Comparison of ENCODE assay signal across 8 cellular contexts in genomic region chr15:41827880-41828746, GRCh38. TPM values are rescaled to one million over a fixed set of nuclear protein-coding genes. Genes with fewer than 3 reads are reported as not detected.
DNase-seq lines count a peak whose midpoint lies in the region; ATAC-seq and TF ChIP-seq lines count a peak whose summit lies in the region.

Gene JMJD7, plus strand, starts transcription at chr15:41828092. Its CDS starts 33 bp downstream, at chr15:41828125.

- H3K36me3 ChIP-seq in Loucy (ENCODE audit: insufficient read depth, low read length) (peaks cover 13% of the 10 kb centered on the region; the same call in 1 of the 2 replicates), SK-N-SH (replicated peaks in 1 of 2; ENCODE audit: control insufficient read depth in 1 of 2, insufficient read depth in 2 of 2, low read length in 1 of 2) (peaks cover 0 to 21% of the 10 kb centered on the region in 2 experiments), suprapubic skin (peaks cover 43% of the 10 kb centered on the region)

- DNase-seq in EH (ENCODE audit: low read depth) (peak; percentile 87), SK-N-SH (peak; percentile 100), germinal center (ENCODE audit: low spot score) (peak; percentile 99), occipital lobe (lab: John Stamatoyannopoulos, UW) (peak; percentile 97), suprapubic skin (ENCODE audit: low spot score in 2 of 2) (peak; percentile 96 to 97)
- DNase-seq in activated naive CD4-positive, alpha-beta T cell treated with anti-CD3 and anti-CD28 coated beads, Interleukin-2, amount 10 ng/mL, durations not matched to agents 7 days and 5 days: peak; percentile 96

- H2AFZ ChIP-seq in Loucy (ENCODE audit: low read length) (peak within 1 kb of the TSS; percentile 89), SK-N-SH (ENCODE audit: low read depth) (peak within 1 kb of the TSS; percentile 85; the same call in 1 of the 2 replicates)

- H3K4me3 ChIP-seq in Loucy (ENCODE audit: low read length, poor library complexity, severe bottlenecking) (peak within 1 kb of the TSS; percentile 92), SK-N-SH (ENCODE audit: low read depth in 2 of 2, low read length in 1 of 2) (peak within 1 kb of the TSS; percentile 83 to 91), suprapubic skin (peak within 1 kb of the TSS; percentile 80)

- peaks cover 17% of the 10 kb centered on the region for H3K36me3 Mint-ChIP-seq in activated naive CD4-positive, alpha-beta T cell treated with anti-CD3 and anti-CD28 coated beads, Interleukin-2, amount 10 ng/mL, durations not matched to agents 7 days and 5 days

- POLR2A ChIA-PET in SK-N-SH (lab: Yijun Ruan, JAX): interaction anchor here (1.6 kb wide), 1 partner anchor 67 kb away, joined by 7 read pairs; no protein-coding TSS in a partner anchor

- H3K9me2 ChIP-seq in Loucy (replicated peaks; ENCODE audit: low read depth, low read length) (no peaks in the 10 kb centered on the region), SK-N-SH (no peaks in the 10 kb centered on the region)

- H3F3A ChIP-seq in Loucy (ENCODE audit: low read depth) (peaks cover 12% of the 10 kb centered on the region), SK-N-SH (replicated peaks; ENCODE audit: insufficient read depth) (no peaks in the 10 kb centered on the region)

- no peaks in the 10 kb centered on the region for H3K9me3 Mint-ChIP-seq in activated naive CD4-positive, alpha-beta T cell treated with anti-CD3 and anti-CD28 coated beads, Interleukin-2, amount 10 ng/mL, durations not matched to agents 7 days and 5 days

- CTCF ChIA-PET in SK-N-SH (lab: Yijun Ruan, JAX): interaction anchor here (1.0 to 8.6 kb wide), 7 partner anchors 17 to 363 kb away, joined by 3 to 66 read pairs (median 3); no protein-coding TSS in a partner anchor
- CTCF ChIA-PET in activated naive CD4-positive, alpha-beta T cell treated with anti-CD3 and anti-CD28 coated beads, Interleukin-2, amount 10 ng/mL, durations not matched to agents 7 days and 5 days (lab: Charles Lee): interaction anchor here (0.8 to 1.7 kb wide), 2 partner anchors 77 to 109 kb away, joined by 3 to 4 read pairs; no protein-coding TSS in a partner anchor

- WGBS in SK-N-SH (ENCODE audit: low lambda C conversion rate): 2% methylated on average over 18 of the region's 65 CpGs
- WGBS in suprapubic skin: under 1% methylated on average over 39 of the region's 65 CpGs

- TF ChIP-seq CTCF in Loucy (conservative IDR thresholded peaks at IDR 0.05; ENCODE audit: low read length) (no peak), SK-N-SH (IDR thresholded peaks at IDR 0.05) (no peak), suprapubic skin (IDR thresholded peaks at IDR 0.05) (no peak)

- no peak for TF ChIP-seq EP300 in SK-N-SH (IDR thresholded peaks at IDR 0.05; ENCODE audit: borderline replicate concordance in 1 of 2, low read depth in 1 of 2, low read length in 1 of 2)
- no peak for TF ChIP-seq EP300 in suprapubic skin (IDR thresholded peaks at IDR 0.05)

- peak within 1 kb of the TSS; percentile 93 for H3K4me3 Mint-ChIP-seq in activated naive CD4-positive, alpha-beta T cell treated with anti-CD3 and anti-CD28 coated beads, Interleukin-2, amount 10 ng/mL, durations not matched to agents 7 days and 5 days

- peaks cover 25% of the 10 kb centered on the region for H3K79me2 ChIP-seq in Loucy (ENCODE audit: insufficient read depth, low read length)
- H3K79me2 ChIP-seq in SK-N-SH (ENCODE audit: insufficient read depth): no peaks in the 10 kb centered on the region

- H3K4me1 Mint-ChIP-seq in activated naive CD4-positive, alpha-beta T cell treated with anti-CD3 and anti-CD28 coated beads, Interleukin-2, amount 10 ng/mL, durations not matched to agents 7 days and 5 days: peaks cover 50% of the 10 kb centered on the region

- peak; percentile 55 for ATAC-seq in GM21786 (IDR thresholded peaks at IDR 0.05; ENCODE audit: unreplicated experiment)

- H3K27me3 Mint-ChIP-seq in activated naive CD4-positive, alpha-beta T cell treated with anti-CD3 and anti-CD28 coated beads, Interleukin-2, amount 10 ng/mL, durations not matched to agents 7 days and 5 days: peaks cover 10% of the 10 kb centered on the region

- H3K27ac ChIP-seq in SK-N-SH (ENCODE audit: low read depth in 2 of 2, low read length in 1 of 2) (peak within 1 kb of the TSS; percentile 50 to 74; a peak in 3 of 4 replicates), suprapubic skin (peak within 1 kb of the TSS; percentile 90)

- peaks cover 54% of the 10 kb centered on the region for H3K4me1 ChIP-seq in Loucy (ENCODE audit: insufficient read depth, low read length, poor library complexity, severe bottlenecking)
- H3K4me1 ChIP-seq in SK-N-SH (ENCODE audit: control insufficient read depth in 1 of 2, insufficient read depth in 2 of 2, low read depth in 1 of 2, low read length in 1 of 2): peaks cover 3 to 4% of the 10 kb centered on the region in 2 experiments; a peak in 3 of 4 replicates
- peaks cover 58% of the 10 kb centered on the region for H3K4me1 ChIP-seq in suprapubic skin

- H3K9ac ChIP-seq in Loucy (ENCODE audit: low read depth, low read length, poor library complexity, severe bottlenecking) (peak within 1 kb of the TSS; percentile 78), SK-N-SH (peak within 1 kb of the TSS; percentile 77)

- H4K20me1 ChIP-seq in Loucy (ENCODE audit: insufficient read depth, low read length, poor library complexity, severe bottlenecking) (no peaks in the 10 kb centered on the region), SK-N-SH (ENCODE audit: insufficient read depth) (no peaks in the 10 kb centered on the region)

- TF ChIP-seq POLR2A in suprapubic skin (IDR thresholded peaks at IDR 0.05): peak in 1 of 2 donors; percentile 27

- H3K4me2 ChIP-seq in Loucy (ENCODE audit: low read depth, low read length, poor library complexity, severe bottlenecking) (peak within 1 kb of the TSS; percentile 75), SK-N-SH (peak within 1 kb of the TSS; percentile 95)

- H3K9me3 ChIP-seq in Loucy (ENCODE audit: insufficient read depth, low read depth, low read length) (no peaks in the 10 kb centered on the region), SK-N-SH (no peaks in the 10 kb centered on the region), suprapubic skin (no peaks in the 10 kb centered on the region)

- H3K27me3 ChIP-seq in Loucy (ENCODE audit: insufficient read depth, low read length, poor library complexity, severe bottlenecking): no peaks in the 10 kb centered on the region
- no peaks in the 10 kb centered on the region for H3K27me3 ChIP-seq in SK-N-SH (ENCODE audit: insufficient read depth)
- no peaks in the 10 kb centered on the region for H3K27me3 ChIP-seq in suprapubic skin

- H3K27ac Mint-ChIP-seq in activated naive CD4-positive, alpha-beta T cell treated with anti-CD3 and anti-CD28 coated beads, Interleukin-2, amount 10 ng/mL, durations not matched to agents 7 days and 5 days: peak within 1 kb of the TSS; percentile 86

- no peak for TF ChIP-seq RAD21 in SK-N-SH (IDR thresholded peaks at IDR 0.05; ENCODE audit: low read length)

TF ChIP-seq in SK-N-SH, 30 proteins besides CTCF, POLR2A, EP300 and RAD21 (continues in another document):
- TF ChIP-seq ZBTB33 (IDR thresholded peaks at IDR 0.05; ENCODE audit: borderline replicate concordance, low read depth): no peak
- TF ChIP-seq, protein P1, sequence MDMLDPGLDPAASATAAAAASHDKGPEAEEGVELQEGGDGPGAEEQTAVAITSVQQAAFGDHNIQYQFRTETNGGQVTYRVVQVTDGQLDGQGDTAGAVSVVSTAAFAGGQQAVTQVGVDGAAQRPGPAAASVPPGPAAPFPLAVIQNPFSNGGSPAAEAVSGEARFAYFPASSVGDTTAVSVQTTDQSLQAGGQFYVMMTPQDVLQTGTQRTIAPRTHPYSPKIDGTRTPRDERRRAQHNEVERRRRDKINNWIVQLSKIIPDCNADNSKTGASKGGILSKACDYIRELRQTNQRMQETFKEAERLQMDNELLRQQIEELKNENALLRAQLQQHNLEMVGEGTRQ (IDR thresholded peaks at IDR 0.05; ENCODE audit: borderline replicate concordance, low read depth, low read length): no peak
- no peak; the same call in 1 of the 2 replicates for TF ChIP-seq JUND (IDR thresholded peaks at IDR 0.05)
- TF ChIP-seq IRF3 (IDR thresholded peaks at IDR 0.05; ENCODE audit: low read depth, low read length): no peak
- TF ChIP-seq RCOR1 (IDR thresholded peaks at IDR 0.05; ENCODE audit: low read length): no peak
- TF ChIP-seq TEAD4 (IDR thresholded peaks at IDR 0.05; ENCODE audit: borderline replicate concordance, insufficient read depth): no peak
- TF ChIP-seq GATA2 (CRISPR knock-in tag; IDR thresholded peaks at IDR 0.05): no peak
- no peak for TF ChIP-seq MAX (IDR thresholded peaks at IDR 0.05; ENCODE audit: low read depth)
- TF ChIP-seq YY1 (IDR thresholded peaks at IDR 0.05; ENCODE audit: low read depth): peak; percentile 80
- peak; percentile 83 for TF ChIP-seq POLR2AphosphoS5 (IDR thresholded peaks at IDR 0.05; ENCODE audit: low read depth, low read length)

RNA-seq across cellular contexts. Expression of gene JMJD7, which starts in this region (rescaled TPM):
- polyA plus RNA-seq in SK-N-SH (2012; rRNA removed): 6.5 and 6.8 TPM in 2 replicates
- polyA plus RNA-seq in SK-N-SH (2012; cell fraction: cytosol; rRNA removed): 3.5 and 4.6 TPM in 2 replicates
- 12.7 and 12.9 TPM in 2 replicates for polyA plus RNA-seq in SK-N-SH (2012; cell fraction: nucleus; rRNA removed)
- total RNA-seq in occipital lobe (3.0 TPM), suprapubic skin (10 to 100 TPM; 45.4 to 88.3 (median 60.9) TPM)

Comparison
In these comparisons a context has a peak if more than half of its experiments do, and no peak if none do; other contexts are left out.
1. Peak in every context shown above with its lines: DNase-seq, ATAC-seq, H3K4me3 ChIP-seq and H3K27ac ChIP-seq.
2. RNA of gene JMJD7 (total RNA-seq): 45.4 to 88.3 TPM in suprapubic skin; 3.0 TPM in occipital lobe (single experiment); every median in the first group is over 10 times any median in the second.